In genomic region chr2:186460465-186460864, GRCh38 we compare ENCODE assay signal across 8 cellular contexts. TPM values are rescaled to one million over a fixed set of nuclear protein-coding genes. Genes with fewer than 3 reads are reported as not detected.
DNase-seq lines count a peak whose midpoint lies in the region; ATAC-seq and TF ChIP-seq lines count a peak whose summit lies in the region.

No MANE protein-coding gene starts in this region.

- H2AFZ ChIP-seq in OCI-LY1 (ENCODE audit: low read length), result no peak overlapping the region

- H3K36me3 ChIP-seq in OCI-LY1 (ENCODE audit: insufficient read depth, low read length), result no peaks in the 10 kb centered on the region

- H3K9me3 ChIP-seq in OCI-LY1 (ENCODE audit: low read length), result no peaks in the 10 kb centered on the region

- H3K9ac ChIP-seq in OCI-LY1 (ENCODE audit: low read length), result no peak overlapping the region

- no peaks in the 10 kb centered on the region for H4K20me1 ChIP-seq in OCI-LY1 (ENCODE audit: insufficient read depth, low read length)

- H3K4me1 ChIP-seq in OCI-LY1 (ENCODE audit: insufficient read depth, low read length, severe bottlenecking) (peaks cover 10% of the 10 kb centered on the region), foreskin keratinocyte (no peaks in the 10 kb centered on the region)

- no peaks in the 10 kb centered on the region for H3K9me2 ChIP-seq in OCI-LY1 (ENCODE audit: low read depth, low read length)

- DNase-seq in NCI-H510A treated with DMSO at 0.1 percent for 48 hours (lab: John Stamatoyannopoulos, UW) (peak; percentile 58), NCI-H510A (lab: John Stamatoyannopoulos, UW) (no peak), foreskin keratinocyte (peak in 1 of 2 donors; percentile 28), NCI-H128 (lab: John Stamatoyannopoulos, UW; ENCODE audit: unreplicated experiment) (no peak)
- DNase-seq in activated effector memory CD4-positive, alpha-beta T cell treated with anti-CD3 and anti-CD28 coated beads, Interleukin-2, amount 50 U/mL, for 16 hours, result no peak
- no peak for DNase-seq in stimulated activated CD4-positive, alpha-beta T cell treated with anti-CD3 and anti-CD28 coated beads, Interleukin-15, amount 100 ng/mL, for 24 hours

- no peaks in the 10 kb centered on the region for H3F3A ChIP-seq in OCI-LY1 (ENCODE audit: insufficient read depth, low read length)

- no peaks in the 10 kb centered on the region for H3K79me2 ChIP-seq in OCI-LY1 (ENCODE audit: insufficient read depth, low read length)

- peak; percentile 81 for ATAC-seq in HG02885 (IDR thresholded peaks at IDR 0.05; ENCODE audit: poor library complexity, unreplicated experiment)
- peak; percentile 55 for ATAC-seq in foreskin keratinocyte

- H3K27me3 ChIP-seq in OCI-LY1 (ENCODE audit: insufficient read depth, low read length) (no peaks in the 10 kb centered on the region), foreskin keratinocyte (no peaks in the 10 kb centered on the region)

- peak; percentile 53; the same call in 1 of the 2 replicates for TF ChIP-seq CTCF in OCI-LY1 (IDR thresholded peaks at IDR 0.05; ENCODE audit: low read length)
- peak; percentile 67 for TF ChIP-seq CTCF in foreskin keratinocyte (conservative IDR thresholded peaks at IDR 0.05)

- H3K4me3 ChIP-seq in OCI-LY1 (ENCODE audit: low read depth, low read length, poor library complexity, severe bottlenecking), result no peak overlapping the region

- no peak overlapping the region for H3K4me2 ChIP-seq in OCI-LY1 (ENCODE audit: low read length)

- H3K27ac ChIP-seq in OCI-LY1 (ENCODE audit: low read depth, low read length, poor library complexity, severe bottlenecking) (no peak overlapping the region), foreskin keratinocyte (no peak overlapping the region)

RNA-seq across cellular contexts. Expression of gene ZC3H15, which starts 25.6 kb away (rescaled TPM):
- total RNA-seq in foreskin keratinocyte, result 89.8 and 98.0 TPM in 2 replicates
- polyA plus RNA-seq in foreskin keratinocyte, result 56.3 and 65.0 TPM in 2 replicates
